In genomic region chr11:3022300-3022967, GRCh38 we compare ENCODE assay signal across 9 cellular contexts. TPM values are rescaled to one million over a fixed set of nuclear protein-coding genes. Genes with fewer than 3 reads are reported as not detected.
DNase-seq lines count a peak whose midpoint lies in the region; ATAC-seq lines count a peak whose summit lies in the region.
"Had no signal": no experiment of that assay in that cellular context is flagged by ENCODE, and none has a peak within 500 bp of the region (broad histone marks: within the 10 kb centered on the region; RNA-seq: fewer than 3 reads in every experiment).

No MANE protein-coding gene starts in this region.

- peak overlapping the region; percentile 37 for H3K27ac ChIP-seq in naive thymus-derived CD4-positive, alpha-beta T cell (ENCODE audit: low read depth, low read length)
- H3K27ac ChIP-seq: A549 had no signal

- peaks cover 20% of the 10 kb centered on the region for H3K4me1 Mint-ChIP-seq in activated CD4-positive, alpha-beta T cell treated with anti-CD3 and anti-CD28 coated beads for 36 hours
- peaks cover 21 to 46% (median 40%) of the 10 kb centered on the region in 7 donors for H3K4me1 Mint-ChIP-seq in naive thymus-derived CD4-positive, alpha-beta T cell

- H3K27me3 ChIP-seq in naive thymus-derived CD4-positive, alpha-beta T cell (ENCODE audit: control insufficient read depth in 2 of 2, insufficient read depth in 2 of 2, low read length in 2 of 2): no peaks in the 10 kb centered on the region

- no peak overlapping the region for H3K4me3 ChIP-seq in naive thymus-derived CD4-positive, alpha-beta T cell (ENCODE audit: low read length)
- H3K4me3 ChIP-seq: A549 had no signal

- POLR2A ChIA-PET in activated CD4-positive, alpha-beta T cell treated with anti-CD3 and anti-CD28 coated beads for 36 hours (lab: Charles Lee): no interaction called here
- POLR2A ChIA-PET in naive thymus-derived CD4-positive, alpha-beta T cell (lab: Charles Lee): interaction anchor here (1.0 to 1.6 kb wide), 3 partner anchors 33 to 47 kb away, joined by 3 to 5 read pairs (median 4); no protein-coding TSS in a partner anchor

- no peaks in the 10 kb centered on the region for H3K9me3 ChIP-seq in naive thymus-derived CD4-positive, alpha-beta T cell (ENCODE audit: control insufficient read depth in 2 of 3, low read length in 3 of 3)
- H3K9me3 ChIP-seq: A549 had no signal

- CTCF ChIA-PET in activated CD4-positive, alpha-beta T cell treated with anti-CD3 and anti-CD28 coated beads for 36 hours (lab: Charles Lee): interaction anchor here (0.5 to 1.3 kb wide), 6 partner anchors 14 to 78 kb away, joined by 3 to 5 read pairs (median 3); no protein-coding TSS in a partner anchor
- CTCF ChIA-PET in naive thymus-derived CD4-positive, alpha-beta T cell (lab: Charles Lee): interaction anchor here (0.8 to 4.1 kb wide), 4 partner anchors 15 to 47 kb away, joined by 3 to 43 read pairs (median 5); no protein-coding TSS in a partner anchor

- H3K27ac Mint-ChIP-seq in activated CD4-positive, alpha-beta T cell treated with anti-CD3 and anti-CD28 coated beads for 36 hours: peak overlapping the region; percentile 59
- H3K27ac Mint-ChIP-seq in naive thymus-derived CD4-positive, alpha-beta T cell: peak overlapping the region; percentile 30 to 88 (median 78)

- H3K9me3 Mint-ChIP-seq in activated CD4-positive, alpha-beta T cell treated with anti-CD3 and anti-CD28 coated beads for 36 hours (ENCODE audit: low read depth): no peaks in the 10 kb centered on the region
- H3K9me3 Mint-ChIP-seq in naive thymus-derived CD4-positive, alpha-beta T cell: no peaks in the 10 kb centered on the region

- no peak for DNase-seq in activated CD4-positive, alpha-beta T cell treated with anti-CD3 and anti-CD28 coated beads for 36 hours
- no peak for DNase-seq in activated CD4-positive, alpha-beta T cell treated with anti-CD3 and anti-CD28 coated beads, Interleukin-2, amount 50 U/mL, for 4 hours
- DNase-seq in HK-2 (ENCODE audit: unreplicated experiment) (peak; percentile 26), amniotic epithelial cell (ENCODE audit: low read depth) (peak; percentile 87), NCI-H2171 treated with DMSO at 0.1 percent for 48 hours (lab: John Stamatoyannopoulos, UW) (no peak), NCI-H510A (lab: John Stamatoyannopoulos, UW) (no peak)
- peak in 4 of 9 donors; percentile 11 to 25 (median 17) for DNase-seq in naive thymus-derived CD4-positive, alpha-beta T cell

- H3K4me1 ChIP-seq in naive thymus-derived CD4-positive, alpha-beta T cell (ENCODE audit: control insufficient read depth in 2 of 2, insufficient read depth in 2 of 2, low read length in 2 of 2): peaks cover 0 to 17% of the 10 kb centered on the region in 2 donors

- H3K36me3 ChIP-seq in naive thymus-derived CD4-positive, alpha-beta T cell (ENCODE audit: control insufficient read depth in 2 of 3, insufficient read depth in 3 of 3, low read length in 3 of 3): peaks cover 3 to 51% (median 3%) of the 10 kb centered on the region in 3 experiments

- ATAC-seq in activated CD4-positive, alpha-beta T cell treated with anti-CD3 and anti-CD28 coated beads for 36 hours: peak; percentile 81
- peak; percentile 69 for ATAC-seq in naive thymus-derived CD4-positive, alpha-beta T cell
- no peak for ATAC-seq in HG03025 (IDR thresholded peaks at IDR 0.05; ENCODE audit: low FRiP score, unreplicated experiment)

- intact Hi-C loops in activated CD4-positive, alpha-beta T cell treated with anti-CD3 and anti-CD28 coated beads for 36 hours (cut with DNase I, micrococcal nuclease): loop anchor here in 1 of 2 experiments (2.0 kb wide), 1 partner anchor 28 kb away; no protein-coding TSS in a partner anchor
- intact Hi-C loops in naive thymus-derived CD4-positive, alpha-beta T cell (cut with micrococcal nuclease): loop anchor here in 1 of 2 donors (1.0 kb wide), 1 partner anchor 8 kb away; no protein-coding TSS in a partner anchor

- no peaks in the 10 kb centered on the region for H3K27me3 Mint-ChIP-seq in activated CD4-positive, alpha-beta T cell treated with anti-CD3 and anti-CD28 coated beads for 36 hours
- no peaks in the 10 kb centered on the region for H3K27me3 Mint-ChIP-seq in naive thymus-derived CD4-positive, alpha-beta T cell

- H3K36me3 Mint-ChIP-seq in activated CD4-positive, alpha-beta T cell treated with anti-CD3 and anti-CD28 coated beads for 36 hours (ENCODE audit: low read depth): peaks cover 59% of the 10 kb centered on the region
- peaks cover 4 to 26% (median 11%) of the 10 kb centered on the region in 5 donors for H3K36me3 Mint-ChIP-seq in naive thymus-derived CD4-positive, alpha-beta T cell

- H3K4me3 Mint-ChIP-seq in activated CD4-positive, alpha-beta T cell treated with anti-CD3 and anti-CD28 coated beads for 36 hours: no peak overlapping the region
- peak overlapping the region in 9 of 10 donors; percentile 25 to 61 (median 56) for H3K4me3 Mint-ChIP-seq in naive thymus-derived CD4-positive, alpha-beta T cell

RNA-seq across cellular contexts. Expression of gene NAP1L4, which starts 30.3 kb away (rescaled TPM):
- total RNA-seq in activated CD4-positive, alpha-beta T cell treated with anti-CD3 and anti-CD28 coated beads for 36 hours: 100 to 1,000 TPM; 241 to 246 TPM
- total RNA-seq in naive thymus-derived CD4-positive, alpha-beta T cell: 100 to 1,000 TPM; 245 to 356 (median 294) TPM
- polyA plus RNA-seq in naive thymus-derived CD4-positive, alpha-beta T cell: 100 to 1,000 TPM; 134 to 172 TPM

RNA-seq across cellular contexts. Expression of gene CARS1, which starts 34.8 kb away (rescaled TPM):
- 100 to 1,000 TPM in 1 of 2 experiments, 10 to 100 TPM in 1; 94.1 to 126 TPM for total RNA-seq in activated CD4-positive, alpha-beta T cell treated with anti-CD3 and anti-CD28 coated beads for 36 hours
- 10 to 100 TPM; 27.8 to 70.4 (median 53.7) TPM for total RNA-seq in naive thymus-derived CD4-positive, alpha-beta T cell
- polyA plus RNA-seq in naive thymus-derived CD4-positive, alpha-beta T cell: 10 to 100 TPM; 23.9 to 30.8 TPM

Comparison
In these comparisons a context has a peak if more than half of its experiments do, and no peak if none do; other contexts are left out.
1. DNase-seq: peak in HK-2 (single experiment) and amniotic epithelial cell (single experiment); none in activated CD4-positive, alpha-beta T cell treated with anti-CD3 and anti-CD28 coated beads for 36 hours (single experiment), activated CD4-positive, alpha-beta T cell treated with anti-CD3 and anti-CD28 coated beads, Interleukin-2, amount 50 U/mL, for 4 hours (0 of 2), NCI-H2171 treated with DMSO at 0.1 percent for 48 hours (single experiment) and NCI-H510A (single experiment).